1 cellular context compared by ENCODE assay signal in the genomic region with DNA sequence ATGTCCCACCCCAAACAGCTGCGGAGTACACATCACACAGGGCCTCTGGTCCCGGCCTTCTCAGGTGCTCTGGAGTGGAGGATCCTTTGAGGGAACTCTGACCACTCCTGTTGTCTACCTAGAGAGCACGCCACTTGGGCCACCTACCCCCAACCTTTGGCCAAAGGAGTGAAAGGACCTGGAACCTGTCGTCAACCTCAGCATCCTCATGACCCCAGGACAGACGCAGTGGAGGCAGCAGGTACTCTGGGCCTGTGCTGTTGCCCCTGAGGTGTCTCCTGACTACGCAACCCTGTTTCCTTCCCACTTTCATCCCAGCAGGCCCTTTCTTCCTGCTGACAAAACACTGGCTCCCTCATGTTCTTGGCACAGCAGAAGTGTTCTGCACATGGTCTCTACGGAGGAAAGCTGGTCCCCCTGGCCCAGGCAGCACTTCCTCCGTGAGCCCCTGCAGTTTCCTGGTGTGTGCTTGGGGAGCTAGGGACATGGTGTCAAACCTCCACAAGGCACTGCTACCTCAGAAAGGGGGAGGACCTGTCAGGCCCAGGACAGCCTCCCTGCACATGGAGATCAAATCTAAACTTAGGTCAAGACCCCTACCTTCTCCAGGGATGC.
TF ChIP-seq lines count a peak whose summit lies in the region.

No MANE protein-coding gene starts in this region.

TF ChIP-seq in H1, 55 proteins besides CTCF, POLR2A, EP300 and RAD21 (continued from another document):
- TF ChIP-seq, protein P1, sequence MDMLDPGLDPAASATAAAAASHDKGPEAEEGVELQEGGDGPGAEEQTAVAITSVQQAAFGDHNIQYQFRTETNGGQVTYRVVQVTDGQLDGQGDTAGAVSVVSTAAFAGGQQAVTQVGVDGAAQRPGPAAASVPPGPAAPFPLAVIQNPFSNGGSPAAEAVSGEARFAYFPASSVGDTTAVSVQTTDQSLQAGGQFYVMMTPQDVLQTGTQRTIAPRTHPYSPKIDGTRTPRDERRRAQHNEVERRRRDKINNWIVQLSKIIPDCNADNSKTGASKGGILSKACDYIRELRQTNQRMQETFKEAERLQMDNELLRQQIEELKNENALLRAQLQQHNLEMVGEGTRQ (IDR thresholded peaks at IDR 0.05; ENCODE audit: low read length) = no peak
